In the genomic region with DNA sequence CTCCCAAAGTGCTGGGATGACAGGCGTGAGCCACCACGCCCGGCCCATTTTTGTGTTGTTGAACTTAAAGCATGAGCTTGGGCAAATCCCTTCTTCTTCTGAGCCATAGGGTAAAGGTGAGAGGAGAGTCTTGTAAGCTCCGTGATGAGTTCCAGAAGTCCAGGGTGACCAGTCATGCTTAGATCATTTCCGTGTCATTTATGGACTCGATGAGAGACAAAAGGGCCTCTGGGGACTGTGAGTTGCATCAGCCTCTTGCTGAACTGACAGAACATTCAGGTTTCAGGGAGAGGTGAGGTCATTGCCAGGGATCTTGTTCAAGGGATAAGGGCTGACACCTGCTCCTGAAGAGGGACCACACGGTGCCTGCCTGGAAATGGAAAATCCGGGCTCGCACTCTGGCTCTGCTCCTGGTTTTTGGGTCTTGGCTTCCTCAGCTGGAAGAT, we compare ENCODE assay signal across 1 cellular context.
TF ChIP-seq lines count a peak whose summit lies in the region.

No MANE protein-coding gene starts in this region.

TF ChIP-seq in HepG2, 621 proteins besides CTCF, POLR2A, EP300 and RAD21 (continued from another document and continues in another):
- TF ChIP-seq, protein P1, sequence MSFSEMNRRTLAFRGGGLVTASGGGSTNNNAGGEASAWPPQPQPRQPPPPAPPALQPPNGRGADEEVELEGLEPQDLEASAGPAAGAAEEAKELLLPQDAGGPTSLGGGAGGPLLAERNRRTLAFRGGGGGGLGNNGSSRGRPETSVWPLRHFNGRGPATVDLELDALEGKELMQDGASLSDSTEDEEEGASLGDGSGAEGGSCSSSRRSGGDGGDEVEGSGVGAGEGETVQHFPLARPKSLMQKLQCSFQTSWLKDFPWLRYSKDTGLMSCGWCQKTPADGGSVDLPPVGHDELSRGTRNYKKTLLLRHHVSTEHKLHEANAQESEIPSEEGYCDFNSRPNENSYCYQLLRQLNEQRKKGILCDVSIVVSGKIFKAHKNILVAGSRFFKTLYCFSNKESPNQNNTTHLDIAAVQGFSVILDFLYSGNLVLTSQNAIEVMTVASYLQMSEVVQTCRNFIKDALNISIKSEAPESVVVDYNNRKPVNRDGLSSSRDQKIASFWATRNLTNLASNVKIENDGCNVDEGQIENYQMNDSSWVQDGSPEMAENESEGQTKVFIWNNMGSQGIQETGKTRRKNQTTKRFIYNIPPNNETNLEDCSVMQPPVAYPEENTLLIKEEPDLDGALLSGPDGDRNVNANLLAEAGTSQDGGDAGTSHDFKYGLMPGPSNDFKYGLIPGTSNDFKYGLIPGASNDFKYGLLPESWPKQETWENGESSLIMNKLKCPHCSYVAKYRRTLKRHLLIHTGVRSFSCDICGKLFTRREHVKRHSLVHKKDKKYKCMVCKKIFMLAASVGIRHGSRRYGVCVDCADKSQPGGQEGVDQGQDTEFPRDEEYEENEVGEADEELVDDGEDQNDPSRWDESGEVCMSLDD (CRISPR knock-in tag; IDR thresholded peaks at IDR 0.05; ENCODE audit: borderline replicate concordance), result no peak
- no peak for TF ChIP-seq TMF1 (CRISPR knock-in tag; IDR thresholded peaks at IDR 0.05; ENCODE audit: low read depth)
- TF ChIP-seq ZNF17 (CRISPR knock-in tag; IDR thresholded peaks at IDR 0.05), result no peak
- no peak for TF ChIP-seq ZNF350 (CRISPR knock-in tag; IDR thresholded peaks at IDR 0.05; ENCODE audit: borderline replicate concordance, low read depth)
- peak; percentile 26; the same call in 1 of the 2 replicates for TF ChIP-seq BHLHE40 (IDR thresholded peaks at IDR 0.05; ENCODE audit: low read length)
- TF ChIP-seq, protein P2, sequence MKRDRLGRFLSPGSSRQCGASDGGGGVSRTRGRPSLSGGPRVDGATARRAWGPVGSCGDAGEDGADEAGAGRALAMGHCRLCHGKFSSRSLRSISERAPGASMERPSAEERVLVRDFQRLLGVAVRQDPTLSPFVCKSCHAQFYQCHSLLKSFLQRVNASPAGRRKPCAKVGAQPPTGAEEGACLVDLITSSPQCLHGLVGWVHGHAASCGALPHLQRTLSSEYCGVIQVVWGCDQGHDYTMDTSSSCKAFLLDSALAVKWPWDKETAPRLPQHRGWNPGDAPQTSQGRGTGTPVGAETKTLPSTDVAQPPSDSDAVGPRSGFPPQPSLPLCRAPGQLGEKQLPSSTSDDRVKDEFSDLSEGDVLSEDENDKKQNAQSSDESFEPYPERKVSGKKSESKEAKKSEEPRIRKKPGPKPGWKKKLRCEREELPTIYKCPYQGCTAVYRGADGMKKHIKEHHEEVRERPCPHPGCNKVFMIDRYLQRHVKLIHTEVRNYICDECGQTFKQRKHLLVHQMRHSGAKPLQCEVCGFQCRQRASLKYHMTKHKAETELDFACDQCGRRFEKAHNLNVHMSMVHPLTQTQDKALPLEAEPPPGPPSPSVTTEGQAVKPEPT (CRISPR knock-in tag; IDR thresholded peaks at IDR 0.05; ENCODE audit: low read depth), result no peak
- TF ChIP-seq MBD4 (IDR thresholded peaks at IDR 0.05; ENCODE audit: borderline replicate concordance, low read length), result no peak
- TF ChIP-seq, protein P3, sequence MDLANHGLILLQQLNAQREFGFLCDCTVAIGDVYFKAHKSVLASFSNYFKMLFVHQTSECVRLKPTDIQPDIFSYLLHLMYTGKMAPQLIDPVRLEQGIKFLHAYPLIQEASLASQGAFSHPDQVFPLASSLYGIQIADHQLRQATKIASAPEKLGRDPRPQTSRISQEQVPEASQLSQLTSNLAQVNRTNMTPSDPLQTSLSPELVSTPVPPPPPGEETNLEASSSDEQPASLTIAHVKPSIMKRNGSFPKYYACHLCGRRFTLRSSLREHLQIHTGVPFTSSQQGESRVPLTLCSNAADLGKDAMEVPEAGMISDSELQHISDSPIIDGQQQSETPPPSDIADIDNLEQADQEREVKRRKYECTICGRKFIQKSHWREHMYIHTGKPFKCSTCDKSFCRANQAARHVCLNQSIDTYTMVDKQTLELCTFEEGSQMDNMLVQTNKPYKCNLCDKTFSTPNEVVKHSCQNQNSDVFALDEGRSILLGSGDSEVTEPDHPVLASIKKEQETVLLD (CRISPR knock-in tag; IDR thresholded peaks at IDR 0.05; ENCODE audit: low read depth), result no peak
- no peak for TF ChIP-seq FOXK2 (IDR thresholded peaks at IDR 0.05)
- TF ChIP-seq FOXA1 (IDR thresholded peaks at IDR 0.05), result no peak
- TF ChIP-seq FOXA1 (CRISPR knock-in tag; IDR thresholded peaks at IDR 0.05), result no peak
- peak; percentile 42; the same call in 1 of the 2 replicates for TF ChIP-seq FOXA3 (CRISPR knock-in tag; IDR thresholded peaks at IDR 0.05)
- TF ChIP-seq, protein P4, sequence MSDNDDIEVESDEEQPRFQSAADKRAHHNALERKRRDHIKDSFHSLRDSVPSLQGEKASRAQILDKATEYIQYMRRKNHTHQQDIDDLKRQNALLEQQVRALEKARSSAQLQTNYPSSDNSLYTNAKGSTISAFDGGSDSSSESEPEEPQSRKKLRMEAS (IDR thresholded peaks at IDR 0.05), result no peak
- TF ChIP-seq, protein P5, sequence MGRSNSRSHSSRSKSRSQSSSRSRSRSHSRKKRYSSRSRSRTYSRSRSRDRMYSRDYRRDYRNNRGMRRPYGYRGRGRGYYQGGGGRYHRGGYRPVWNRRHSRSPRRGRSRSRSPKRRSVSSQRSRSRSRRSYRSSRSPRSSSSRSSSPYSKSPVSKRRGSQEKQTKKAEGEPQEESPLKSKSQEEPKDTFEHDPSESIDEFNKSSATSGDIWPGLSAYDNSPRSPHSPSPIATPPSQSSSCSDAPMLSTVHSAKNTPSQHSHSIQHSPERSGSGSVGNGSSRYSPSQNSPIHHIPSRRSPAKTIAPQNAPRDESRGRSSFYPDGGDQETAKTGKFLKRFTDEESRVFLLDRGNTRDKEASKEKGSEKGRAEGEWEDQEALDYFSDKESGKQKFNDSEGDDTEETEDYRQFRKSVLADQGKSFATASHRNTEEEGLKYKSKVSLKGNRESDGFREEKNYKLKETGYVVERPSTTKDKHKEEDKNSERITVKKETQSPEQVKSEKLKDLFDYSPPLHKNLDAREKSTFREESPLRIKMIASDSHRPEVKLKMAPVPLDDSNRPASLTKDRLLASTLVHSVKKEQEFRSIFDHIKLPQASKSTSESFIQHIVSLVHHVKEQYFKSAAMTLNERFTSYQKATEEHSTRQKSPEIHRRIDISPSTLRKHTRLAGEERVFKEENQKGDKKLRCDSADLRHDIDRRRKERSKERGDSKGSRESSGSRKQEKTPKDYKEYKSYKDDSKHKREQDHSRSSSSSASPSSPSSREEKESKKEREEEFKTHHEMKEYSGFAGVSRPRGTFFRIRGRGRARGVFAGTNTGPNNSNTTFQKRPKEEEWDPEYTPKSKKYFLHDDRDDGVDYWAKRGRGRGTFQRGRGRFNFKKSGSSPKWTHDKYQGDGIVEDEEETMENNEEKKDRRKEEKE (IDR thresholded peaks at IDR 0.05), result no peak
- no peak for TF ChIP-seq ZNF670 (CRISPR knock-in tag; IDR thresholded peaks at IDR 0.05; ENCODE audit: borderline replicate concordance)
- no peak for TF ChIP-seq ZNF674 (CRISPR knock-in tag; IDR thresholded peaks at IDR 0.05; ENCODE audit: low read depth)
- TF ChIP-seq NR2C2 (CRISPR knock-in tag; IDR thresholded peaks at IDR 0.05; ENCODE audit: borderline replicate concordance), result peak; percentile 75
- no peak for TF ChIP-seq ZNF143 (CRISPR knock-in tag; IDR thresholded peaks at IDR 0.05)
- no peak for TF ChIP-seq RFXAP (CRISPR knock-in tag; IDR thresholded peaks at IDR 0.05; ENCODE audit: borderline replicate concordance)
- TF ChIP-seq SALL1 (CRISPR knock-in tag; IDR thresholded peaks at IDR 0.05), result peak; percentile 32; the same call in 1 of the 2 replicates
- TF ChIP-seq FOXC1 (CRISPR knock-in tag; IDR thresholded peaks at IDR 0.05; ENCODE audit: borderline replicate concordance), result no peak
- no peak for TF ChIP-seq KLF12 (CRISPR knock-in tag; IDR thresholded peaks at IDR 0.05; ENCODE audit: borderline replicate concordance)
- no peak for TF ChIP-seq TARDBP (CRISPR knock-in tag; IDR thresholded peaks at IDR 0.05)
- no peak for TF ChIP-seq ATAD3A (CRISPR knock-in tag; IDR thresholded peaks at IDR 0.05)
- TF ChIP-seq IRX3 (CRISPR knock-in tag; IDR thresholded peaks at IDR 0.05; ENCODE audit: borderline replicate concordance, low read depth), result no peak
- TF ChIP-seq TBP (CRISPR knock-in tag; IDR thresholded peaks at IDR 0.05), result no peak
- no peak for TF ChIP-seq ZNF317 (CRISPR knock-in tag; IDR thresholded peaks at IDR 0.05)
- TF ChIP-seq, protein P6, sequence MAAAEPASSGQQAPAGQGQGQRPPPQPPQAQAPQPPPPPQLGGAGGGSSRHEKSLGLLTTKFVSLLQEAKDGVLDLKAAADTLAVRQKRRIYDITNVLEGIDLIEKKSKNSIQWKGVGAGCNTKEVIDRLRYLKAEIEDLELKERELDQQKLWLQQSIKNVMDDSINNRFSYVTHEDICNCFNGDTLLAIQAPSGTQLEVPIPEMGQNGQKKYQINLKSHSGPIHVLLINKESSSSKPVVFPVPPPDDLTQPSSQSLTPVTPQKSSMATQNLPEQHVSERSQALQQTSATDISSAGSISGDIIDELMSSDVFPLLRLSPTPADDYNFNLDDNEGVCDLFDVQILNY (CRISPR knock-in tag; conservative IDR thresholded peaks at IDR 0.05), result no peak
- no peak for TF ChIP-seq SMYD3 (CRISPR knock-in tag; IDR thresholded peaks at IDR 0.05)
- TF ChIP-seq, protein P7, sequence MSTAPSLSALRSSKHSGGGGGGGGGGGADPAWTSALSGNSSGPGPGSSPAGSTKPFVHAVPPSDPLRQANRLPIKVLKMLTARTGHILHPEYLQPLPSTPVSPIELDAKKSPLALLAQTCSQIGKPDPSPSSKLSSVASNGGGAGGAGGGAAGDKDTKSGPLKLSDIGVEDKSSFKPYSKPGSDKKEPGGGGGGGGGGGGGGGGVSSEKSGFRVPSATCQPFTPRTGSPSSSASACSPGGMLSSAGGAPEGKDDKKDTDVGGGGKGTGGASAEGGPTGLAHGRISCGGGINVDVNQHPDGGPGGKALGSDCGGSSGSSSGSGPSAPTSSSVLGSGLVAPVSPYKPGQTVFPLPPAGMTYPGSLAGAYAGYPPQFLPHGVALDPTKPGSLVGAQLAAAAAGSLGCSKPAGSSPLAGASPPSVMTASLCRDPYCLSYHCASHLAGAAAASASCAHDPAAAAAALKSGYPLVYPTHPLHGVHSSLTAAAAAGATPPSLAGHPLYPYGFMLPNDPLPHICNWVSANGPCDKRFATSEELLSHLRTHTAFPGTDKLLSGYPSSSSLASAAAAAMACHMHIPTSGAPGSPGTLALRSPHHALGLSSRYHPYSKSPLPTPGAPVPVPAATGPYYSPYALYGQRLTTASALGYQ (CRISPR knock-in tag; IDR thresholded peaks at IDR 0.05), result no peak
- TF ChIP-seq ZNF205 (CRISPR knock-in tag; IDR thresholded peaks at IDR 0.05), result no peak
- TF ChIP-seq ZNF816 (CRISPR knock-in tag; IDR thresholded peaks at IDR 0.05; ENCODE audit: borderline replicate concordance), result no peak
- no peak for TF ChIP-seq ZFP36L2 (CRISPR knock-in tag; IDR thresholded peaks at IDR 0.05)
- no peak for TF ChIP-seq MED8 (CRISPR knock-in tag; IDR thresholded peaks at IDR 0.05; ENCODE audit: insufficient replicate concordance)
- peak; percentile 80 for TF ChIP-seq CREB1 (IDR thresholded peaks at IDR 0.05)
- TF ChIP-seq CREB1 (CRISPR knock-in tag; IDR thresholded peaks at IDR 0.05), result peak; percentile 53; the same call in 1 of the 2 replicates
- no peak for TF ChIP-seq ZNF850 (CRISPR knock-in tag; conservative IDR thresholded peaks at IDR 0.05)
- no peak for TF ChIP-seq TRIM24 (CRISPR knock-in tag; IDR thresholded peaks at IDR 0.05)
- TF ChIP-seq KLF11 (CRISPR knock-in tag; IDR thresholded peaks at IDR 0.05), result no peak
- no peak for TF ChIP-seq CHD2 (IDR thresholded peaks at IDR 0.05; ENCODE audit: low read depth, low read length)
- no peak for TF ChIP-seq PCBP2 (optimal IDR thresholded peaks at IDR 0.05; ENCODE audit: low read depth, low read length, poor library complexity, severe bottlenecking)
- TF ChIP-seq, protein P8, sequence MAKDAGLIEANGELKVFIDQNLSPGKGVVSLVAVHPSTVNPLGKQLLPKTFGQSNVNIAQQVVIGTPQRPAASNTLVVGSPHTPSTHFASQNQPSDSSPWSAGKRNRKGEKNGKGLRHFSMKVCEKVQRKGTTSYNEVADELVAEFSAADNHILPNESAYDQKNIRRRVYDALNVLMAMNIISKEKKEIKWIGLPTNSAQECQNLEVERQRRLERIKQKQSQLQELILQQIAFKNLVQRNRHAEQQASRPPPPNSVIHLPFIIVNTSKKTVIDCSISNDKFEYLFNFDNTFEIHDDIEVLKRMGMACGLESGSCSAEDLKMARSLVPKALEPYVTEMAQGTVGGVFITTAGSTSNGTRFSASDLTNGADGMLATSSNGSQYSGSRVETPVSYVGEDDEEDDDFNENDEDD (CRISPR knock-in tag; IDR thresholded peaks at IDR 0.05; ENCODE audit: borderline replicate concordance), result no peak
- TF ChIP-seq SMAD3 (CRISPR knock-in tag; IDR thresholded peaks at IDR 0.05), result no peak
- TF ChIP-seq, protein P9, sequence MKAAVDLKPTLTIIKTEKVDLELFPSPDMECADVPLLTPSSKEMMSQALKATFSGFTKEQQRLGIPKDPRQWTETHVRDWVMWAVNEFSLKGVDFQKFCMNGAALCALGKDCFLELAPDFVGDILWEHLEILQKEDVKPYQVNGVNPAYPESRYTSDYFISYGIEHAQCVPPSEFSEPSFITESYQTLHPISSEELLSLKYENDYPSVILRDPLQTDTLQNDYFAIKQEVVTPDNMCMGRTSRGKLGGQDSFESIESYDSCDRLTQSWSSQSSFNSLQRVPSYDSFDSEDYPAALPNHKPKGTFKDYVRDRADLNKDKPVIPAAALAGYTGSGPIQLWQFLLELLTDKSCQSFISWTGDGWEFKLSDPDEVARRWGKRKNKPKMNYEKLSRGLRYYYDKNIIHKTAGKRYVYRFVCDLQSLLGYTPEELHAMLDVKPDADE (CRISPR knock-in tag; IDR thresholded peaks at IDR 0.05), result no peak
- no peak for TF ChIP-seq KLF15 (CRISPR knock-in tag; IDR thresholded peaks at IDR 0.05; ENCODE audit: borderline replicate concordance)
- no peak for TF ChIP-seq REPIN1 (CRISPR knock-in tag; IDR thresholded peaks at IDR 0.05; ENCODE audit: borderline replicate concordance, low read depth)
- no peak for TF ChIP-seq MIXL1 (CRISPR knock-in tag; IDR thresholded peaks at IDR 0.05)
- TF ChIP-seq SP5 (CRISPR knock-in tag; IDR thresholded peaks at IDR 0.05; ENCODE audit: borderline replicate concordance, low read depth), result no peak
- no peak for TF ChIP-seq ZNF839 (CRISPR knock-in tag; IDR thresholded peaks at IDR 0.05; ENCODE audit: borderline replicate concordance)
- no peak for TF ChIP-seq MAF1 (CRISPR knock-in tag; IDR thresholded peaks at IDR 0.05; ENCODE audit: borderline replicate concordance)
- TF ChIP-seq, protein P10, sequence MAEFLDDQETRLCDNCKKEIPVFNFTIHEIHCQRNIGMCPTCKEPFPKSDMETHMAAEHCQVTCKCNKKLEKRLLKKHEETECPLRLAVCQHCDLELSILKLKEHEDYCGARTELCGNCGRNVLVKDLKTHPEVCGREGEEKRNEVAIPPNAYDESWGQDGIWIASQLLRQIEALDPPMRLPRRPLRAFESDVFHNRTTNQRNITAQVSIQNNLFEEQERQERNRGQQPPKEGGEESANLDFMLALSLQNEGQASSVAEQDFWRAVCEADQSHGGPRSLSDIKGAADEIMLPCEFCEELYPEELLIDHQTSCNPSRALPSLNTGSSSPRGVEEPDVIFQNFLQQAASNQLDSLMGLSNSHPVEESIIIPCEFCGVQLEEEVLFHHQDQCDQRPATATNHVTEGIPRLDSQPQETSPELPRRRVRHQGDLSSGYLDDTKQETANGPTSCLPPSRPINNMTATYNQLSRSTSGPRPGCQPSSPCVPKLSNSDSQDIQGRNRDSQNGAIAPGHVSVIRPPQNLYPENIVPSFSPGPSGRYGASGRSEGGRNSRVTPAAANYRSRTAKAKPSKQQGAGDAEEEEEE (CRISPR knock-in tag; IDR thresholded peaks at IDR 0.05; ENCODE audit: borderline replicate concordance), result no peak
- 0 out of 2 replicates have a peak, but pooled peaks have one; percentile 45 for TF ChIP-seq PPARG (CRISPR knock-in tag; conservative IDR thresholded peaks at IDR 0.05)
- TF ChIP-seq, protein P11, sequence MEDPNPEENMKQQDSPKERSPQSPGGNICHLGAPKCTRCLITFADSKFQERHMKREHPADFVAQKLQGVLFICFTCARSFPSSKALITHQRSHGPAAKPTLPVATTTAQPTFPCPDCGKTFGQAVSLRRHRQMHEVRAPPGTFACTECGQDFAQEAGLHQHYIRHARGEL (CRISPR knock-in tag; IDR thresholded peaks at IDR 0.05), result no peak
